Comparison of ENCODE assay signal across 23 cellular contexts in genomic region chr10:78865518-78865835, GRCh38.
DNase-seq lines count a peak whose midpoint lies in the region; ATAC-seq and TF ChIP-seq lines count a peak whose summit lies in the region.
"Had no signal": no experiment of that assay in that cellular context is flagged by ENCODE, and none has a peak within 500 bp of the region (broad histone marks: within the 10 kb centered on the region; RNA-seq: fewer than 3 reads in every experiment).

No MANE protein-coding gene starts in this region.

- no peak overlapping the region for H3K27ac ChIP-seq in right cardiac atrium (ENCODE audit: low read length)
- H3K27ac ChIP-seq in substantia nigra (ENCODE audit: low read depth, low read length, poor library complexity, severe bottlenecking), result no peak overlapping the region
- no peak overlapping the region for H3K27ac ChIP-seq in A673 (ENCODE audit: low read depth, low read length, poor library complexity, severe bottlenecking)
- H3K27ac ChIP-seq: ascending aorta, suprapubic skin had no signal

- H3K4me1 ChIP-seq in right cardiac atrium (ENCODE audit: control insufficient read depth, insufficient read depth, low read length) (no peaks in the 10 kb centered on the region), A673 (ENCODE audit: insufficient read depth, low read length, poor library complexity, severe bottlenecking) (no peaks in the 10 kb centered on the region)
- H3K4me1 ChIP-seq: HAP-1 had no signal

- intact Hi-C loops in right cardiac atrium (cut with DNase I), result no loop called here
- intact Hi-C loops in A673 (cut with micrococcal nuclease; ENCODE audit: unreplicated experiment), result no loop called here

- no peaks in the 10 kb centered on the region for H3K9me3 Mint-ChIP-seq in brain
- no peaks in the 10 kb centered on the region for H3K9me3 Mint-ChIP-seq in activated naive CD4-positive, alpha-beta T cell treated with anti-CD3 and anti-CD28 coated beads, Interleukin-2, amount 10 ng/mL, durations not matched to agents 7 days and 5 days
- H3K9me3 Mint-ChIP-seq: IgD-negative memory B cell had no signal

- H3K36me3 Mint-ChIP-seq in brain, result no peaks in the 10 kb centered on the region
- H3K36me3 Mint-ChIP-seq in activated naive CD4-positive, alpha-beta T cell treated with anti-CD3 and anti-CD28 coated beads, Interleukin-2, amount 10 ng/mL, durations not matched to agents 7 days and 5 days, result no peaks in the 10 kb centered on the region

- H3K27me3 Mint-ChIP-seq in brain, result no peaks in the 10 kb centered on the region
- peaks cover 17% of the 10 kb centered on the region for H3K27me3 Mint-ChIP-seq in activated naive CD4-positive, alpha-beta T cell treated with anti-CD3 and anti-CD28 coated beads, Interleukin-2, amount 10 ng/mL, durations not matched to agents 7 days and 5 days

- DNase-seq in MG63 (peak; percentile 36), right cardiac atrium (peak; percentile 68 to 87 (median 79)), substantia nigra (lab: John Stamatoyannopoulos, UW) (peak in 27 of 49 donors; percentile 13 to 66 (median 33)), foreskin melanocyte (no peak), DMS53 (lab: John Stamatoyannopoulos, UW) (no peak), A673 (ENCODE audit: low spot score) (no peak)
- no peak for DNase-seq in activated naive CD4-positive, alpha-beta T cell treated with anti-CD3 and anti-CD28 coated beads, Interleukin-2, amount 10 ng/mL, durations not matched to agents 7 days and 5 days
- DNase-seq: activated CD4-positive, alpha-beta T cell treated with anti-CD3 and anti-CD28 coated beads for 4 hours; activated CD8-positive, alpha-beta memory T cell treated with anti-CD3 and anti-CD28 coated beads, Interleukin-2, amount 50 U/mL, for 48 hours; activated naive CD4-positive, alpha-beta T cell treated with Interleukin-2 at 50 U/mL for 16 hours; Calu3; effector CD4-positive, alpha-beta T cell; kidney glomerular epithelial cell; MM.1S; NCI-H187; RPMI8226; stimulated activated CD4-positive, alpha-beta T cell treated with anti-CD3 and anti-CD28 coated beads, Interleukin-4, amount 100 ng/mL, for 1 hour; SW 1271 had no signal

- H3K4me1 Mint-ChIP-seq in brain, result peaks cover 36% of the 10 kb centered on the region
- no peaks in the 10 kb centered on the region for H3K4me1 Mint-ChIP-seq in activated naive CD4-positive, alpha-beta T cell treated with anti-CD3 and anti-CD28 coated beads, Interleukin-2, amount 10 ng/mL, durations not matched to agents 7 days and 5 days

- H3K27ac Mint-ChIP-seq in brain, result peak overlapping the region in 4 of 5 experiments; percentile 31 to 87 (median 68)
- no peak overlapping the region for H3K27ac Mint-ChIP-seq in activated naive CD4-positive, alpha-beta T cell treated with anti-CD3 and anti-CD28 coated beads, Interleukin-2, amount 10 ng/mL, durations not matched to agents 7 days and 5 days
- H3K27ac Mint-ChIP-seq: IgD-negative memory B cell had no signal

- TF ChIP-seq CTCF in brain (conservative IDR thresholded peaks at IDR 0.05), result no peak
- no peak for TF ChIP-seq CTCF in A673 (conservative IDR thresholded peaks at IDR 0.05; ENCODE audit: low read depth, low read length)

- H3K9me3 ChIP-seq in MG63 (no peaks in the 10 kb centered on the region), right cardiac atrium (ENCODE audit: control insufficient read depth, low read length) (no peaks in the 10 kb centered on the region), A673 (ENCODE audit: low read depth, low read length, poor library complexity, severe bottlenecking) (no peaks in the 10 kb centered on the region)
- H3K9me3 ChIP-seq: ascending aorta, HAP-1, suprapubic skin had no signal

- H3K4me3 Mint-ChIP-seq in brain, result no peak overlapping the region
- no peak overlapping the region for H3K4me3 Mint-ChIP-seq in activated naive CD4-positive, alpha-beta T cell treated with anti-CD3 and anti-CD28 coated beads, Interleukin-2, amount 10 ng/mL, durations not matched to agents 7 days and 5 days

- 53% methylated on average over 4 of the region's 4 CpGs for WGBS in right cardiac atrium

- H3K27me3 ChIP-seq in MG63 (no peaks in the 10 kb centered on the region), right cardiac atrium (ENCODE audit: control insufficient read depth, insufficient read depth) (no peaks in the 10 kb centered on the region), A673 (replicated peaks; ENCODE audit: insufficient read depth, low read depth, low read length, poor library complexity) (no peaks in the 10 kb centered on the region)
- H3K27me3 ChIP-seq: ascending aorta, suprapubic skin had no signal

- CTCF ChIA-PET in activated naive CD4-positive, alpha-beta T cell treated with anti-CD3 and anti-CD28 coated beads, Interleukin-2, amount 10 ng/mL, durations not matched to agents 7 days and 5 days (lab: Charles Lee), result no interaction called here
- CTCF ChIA-PET in A673 (lab: Charles Lee), result no interaction called here

- no peak overlapping the region for H3K4me3 ChIP-seq in MG63
- no peak overlapping the region for H3K4me3 ChIP-seq in right cardiac atrium (ENCODE audit: low read length)
- no peak overlapping the region for H3K4me3 ChIP-seq in A673 (ENCODE audit: low read depth, low read length, poor library complexity, severe bottlenecking)
- H3K4me3 ChIP-seq: ascending aorta, HAP-1, suprapubic skin had no signal

- ATAC-seq in right cardiac atrium, result peak; percentile 31 to 48

- no TSS peak for BruUV-seq in A673 (replicated peaks; lab: Mats Ljungman, UMichigan)

- POLR2A ChIA-PET in A673 (lab: Charles Lee; ENCODE audit: low non-redundant PET), result no interaction called here

- H3K36me3 ChIP-seq in MG63 (no peaks in the 10 kb centered on the region), A673 (ENCODE audit: insufficient read depth, low read length, poor library complexity, severe bottlenecking) (no peaks in the 10 kb centered on the region)
- H3K36me3 ChIP-seq: ascending aorta, HAP-1, suprapubic skin had no signal

Comparison
In these comparisons a context has a peak if more than half of its experiments do, and no peak if none do; other contexts are left out.
1. DNase-seq: peak in MG63 (single experiment), right cardiac atrium (3 of 3) and substantia nigra (27 of 49); none in foreskin melanocyte (single experiment), DMS53 (single experiment), activated naive CD4-positive, alpha-beta T cell treated with anti-CD3 and anti-CD28 coated beads, Interleukin-2, amount 10 ng/mL, durations not matched to agents 7 days and 5 days (single experiment) and A673 (single experiment).